ENCODE assay signal across 11 cellular contexts in genomic region chr15:35308802-35309201, GRCh38.
DNase-seq lines count a peak whose midpoint lies in the region; TF ChIP-seq lines count a peak whose summit lies in the region.
"Had no signal": no experiment of that assay in that cellular context is flagged by ENCODE, and none has a peak within 500 bp of the region (broad histone marks: within the 10 kb centered on the region; RNA-seq: fewer than 3 reads in every experiment).

No MANE protein-coding gene starts in this region.

- TF ChIP-seq CTCF in AG10803 (conservative IDR thresholded peaks at IDR 0.05; ENCODE audit: low read length), result no peak

- DNase-seq in AG10803 (ENCODE audit: low read depth) (peak; percentile 97), NCI-H226 (peak; percentile 34), fibroblast of gingiva (ENCODE audit: low read depth) (peak; percentile 94), myocyte (ENCODE audit: low read depth) (peak; percentile 51), NCI-H2107 treated with DMSO at 0.1 percent for 48 hours (lab: John Stamatoyannopoulos, UW; ENCODE audit: unreplicated experiment) (no peak), HUDEP-2 (lab: John Stamatoyannopoulos, UW; ENCODE audit: unreplicated experiment in 76 of 76) (no peak), HuH-7.5 (ENCODE audit: low spot score) (no peak)
- DNase-seq in stimulated activated CD4-positive, alpha-beta T cell treated with anti-CD3 and anti-CD28 coated beads, Interleukin-1b, Interleukin-23, amount 100 ng/mL, for 48 hours, result no peak
- DNase-seq: activated naive CD8-positive, alpha-beta T cell treated with anti-CD3 and anti-CD28 coated beads for 36 hours; DMS79; NCI-H2227 treated with DMSO at 0.1 percent for 48 hours had no signal

- no peak overlapping the region for H3K4me3 ChIP-seq in AG10803 (ENCODE audit: low read length)

Comparison
In these comparisons a context has a peak if more than half of its experiments do, and no peak if none do; other contexts are left out.
1. DNase-seq: peak in AG10803 (single experiment), NCI-H226 (single experiment), fibroblast of gingiva (single experiment) and myocyte (single experiment); none in NCI-H2107 treated with DMSO at 0.1 percent for 48 hours (single experiment), stimulated activated CD4-positive, alpha-beta T cell treated with anti-CD3 and anti-CD28 coated beads, Interleukin-1b, Interleukin-23, amount 100 ng/mL, for 48 hours (single experiment), HUDEP-2 (0 of 76) and HuH-7.5 (single experiment).